8 cellular contexts compared by ENCODE assay signal in the genomic region with DNA sequence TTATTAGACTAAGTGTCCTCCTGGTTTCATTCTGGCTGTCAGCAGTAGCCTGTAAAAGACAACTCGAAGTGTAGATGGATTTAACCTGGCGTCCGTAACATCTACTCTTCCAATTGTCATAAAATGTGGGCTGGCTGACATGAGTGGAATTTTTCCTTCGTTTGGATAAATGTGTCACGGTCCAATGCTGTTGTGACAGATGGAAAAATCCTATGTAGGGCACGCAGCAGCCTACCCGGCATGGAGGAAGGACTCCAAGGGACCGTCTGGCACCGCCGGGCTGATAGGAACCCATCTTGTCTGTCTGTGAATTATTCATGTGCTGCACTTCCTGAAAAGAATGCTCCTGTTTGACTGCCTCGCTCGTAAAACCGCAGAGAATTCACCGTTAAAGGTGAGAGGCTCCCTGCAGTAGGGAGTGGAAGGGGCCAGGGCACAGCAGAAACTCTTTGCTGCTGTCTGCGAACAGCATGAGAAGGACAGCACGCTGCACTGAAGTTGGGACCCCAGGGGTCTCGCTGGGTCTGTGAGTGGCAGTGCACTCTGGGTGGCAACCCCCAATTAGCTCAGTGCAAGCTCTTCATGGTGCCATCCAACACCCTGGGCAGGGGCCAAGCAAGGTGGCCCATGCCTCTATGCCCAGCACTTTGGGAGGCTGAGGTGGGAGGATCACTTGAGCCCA. TPM values are rescaled to one million over a fixed set of nuclear protein-coding genes. Genes with fewer than 3 reads are reported as not detected.
A peak's percentile ranks its signal among the peaks of the same experiment; 100 is the strongest.
DNase-seq lines count a peak whose midpoint lies in the region; ATAC-seq, FAIRE-seq and TF ChIP-seq lines count a peak whose summit lies in the region.

No MANE protein-coding gene starts in this region.

- H3K36me3 ChIP-seq in endodermal cell (ENCODE audit: control insufficient read depth, insufficient read depth, low read length) (no peaks in the 10 kb centered on the region), small intestine (ENCODE audit: control insufficient read depth in 2 of 2, insufficient read depth in 2 of 2, low read length in 2 of 2) (no peaks in the 10 kb centered on the region)

- H3K9ac ChIP-seq in endodermal cell (ENCODE audit: extremely low read depth, low read length, poor library complexity, severe bottlenecking), result no peak overlapping the region

- no peaks in the 10 kb centered on the region for H3K27me3 ChIP-seq in endodermal cell (ENCODE audit: control insufficient read depth, insufficient read depth, low read length, poor library complexity, severe bottlenecking)
- H3K27me3 ChIP-seq in small intestine (ENCODE audit: control insufficient read depth in 2 of 2, insufficient read depth in 2 of 2, low read length in 2 of 2), result no peaks in the 10 kb centered on the region

- no peaks in the 10 kb centered on the region for H3K4me1 ChIP-seq in endodermal cell (ENCODE audit: control insufficient read depth, insufficient read depth, low read length)
- no peaks in the 10 kb centered on the region for H3K4me1 ChIP-seq in small intestine (ENCODE audit: control insufficient read depth in 2 of 2, insufficient read depth in 1 of 2, low read depth in 1 of 2, low read length in 1 of 2)

- H3K9me3 ChIP-seq in endodermal cell (ENCODE audit: control insufficient read depth, low read length) (no peaks in the 10 kb centered on the region), small intestine (ENCODE audit: control insufficient read depth, low read depth) (no peaks in the 10 kb centered on the region)

- POLR2A ChIA-PET in activated CD4-positive, alpha-beta memory T cell treated with anti-CD3 and anti-CD28 coated beads for 36 hours (lab: Charles Lee), result interaction anchor here (0.8 to 2.5 kb wide), 2 partner anchors 17 to 32 kb away, joined by 4 to 12 read pairs; a partner anchor contains a TSS

- H3K27ac ChIP-seq in endodermal cell (ENCODE audit: low read depth, low read length), result no peak overlapping the region
- peak overlapping the region; percentile 55 to 77 for H3K27ac ChIP-seq in small intestine (ENCODE audit: low read depth in 1 of 2, low read length in 1 of 2)

- peaks cover 63% of the 10 kb centered on the region for H3K4me1 Mint-ChIP-seq in activated CD4-positive, alpha-beta memory T cell treated with anti-CD3 and anti-CD28 coated beads for 36 hours (ENCODE audit: low read depth)
- peaks cover 14% of the 10 kb centered on the region for H3K4me1 Mint-ChIP-seq in endodermal cell

- FAIRE-seq in small intestine (lab: Jason Lieb, UNC), result no peak

- no peak overlapping the region for H3K4me3 ChIP-seq in endodermal cell (ENCODE audit: low read length)
- H3K4me3 ChIP-seq in small intestine (ENCODE audit: low read depth in 1 of 2, low read length in 2 of 2), result no peak overlapping the region

- peaks cover 2% of the 10 kb centered on the region for H3K36me3 Mint-ChIP-seq in activated CD4-positive, alpha-beta memory T cell treated with anti-CD3 and anti-CD28 coated beads for 36 hours
- peaks cover 15% of the 10 kb centered on the region for H3K36me3 Mint-ChIP-seq in endodermal cell (ENCODE audit: low read depth)

- H3K9me3 Mint-ChIP-seq in activated CD4-positive, alpha-beta memory T cell treated with anti-CD3 and anti-CD28 coated beads for 36 hours, result no peaks in the 10 kb centered on the region
- no peaks in the 10 kb centered on the region for H3K9me3 Mint-ChIP-seq in endodermal cell

- peak; percentile 85 for DNase-seq in NCI-H1694 treated with DMSO at 0.1 percent for 48 hours (lab: John Stamatoyannopoulos, UW)
- DNase-seq in activated CD4-positive, alpha-beta memory T cell treated with anti-CD3 and anti-CD28 coated beads for 36 hours, result peak; percentile 72
- DNase-seq in endodermal cell, result peak; percentile 69
- DNase-seq in small intestine, result peak; percentile 39
- DNase-seq in KG1 (lab: John Stamatoyannopoulos, UW), result no peak
- no peak for DNase-seq in erythroblast (lab: John Stamatoyannopoulos, UW)

- ATAC-seq in GM18858 (IDR thresholded peaks at IDR 0.05; ENCODE audit: unreplicated experiment) (peak; percentile 25), GM18907 (IDR thresholded peaks at IDR 0.05; ENCODE audit: unreplicated experiment) (no peak)

- no peak for TF ChIP-seq CTCF in endodermal cell (conservative IDR thresholded peaks at IDR 0.05)

- H3K4me3 Mint-ChIP-seq in activated CD4-positive, alpha-beta memory T cell treated with anti-CD3 and anti-CD28 coated beads for 36 hours, result peak overlapping the region; percentile 74
- peak overlapping the region; percentile 66 for H3K4me3 Mint-ChIP-seq in endodermal cell

- intact Hi-C loops in activated CD4-positive, alpha-beta memory T cell treated with anti-CD3 and anti-CD28 coated beads for 36 hours (cut with micrococcal nuclease), result loop anchor here (1.0 kb wide), 1 partner anchor 16 kb away; no protein-coding TSS in a partner anchor

- no peak for TF ChIP-seq POLR2A in erythroblast (IDR thresholded peaks at IDR 0.05; ENCODE audit: low read length)

- H3K27me3 Mint-ChIP-seq in activated CD4-positive, alpha-beta memory T cell treated with anti-CD3 and anti-CD28 coated beads for 36 hours, result no peaks in the 10 kb centered on the region
- no peaks in the 10 kb centered on the region for H3K27me3 Mint-ChIP-seq in endodermal cell (ENCODE audit: insufficient read depth)

- WGBS in endodermal cell (ENCODE audit: insufficient coverage in 1 of 2, insufficient read length in 1 of 2), 2 experiments, result 59 to 62% methylated on average over 16 to 17 of the region's 17 CpGs
- WGBS in small intestine, 3 donors, result 31 to 35% (median 33%) methylated on average over 17 of the region's 17 CpGs

- peak overlapping the region; percentile 93 for H3K27ac Mint-ChIP-seq in activated CD4-positive, alpha-beta memory T cell treated with anti-CD3 and anti-CD28 coated beads for 36 hours
- H3K27ac Mint-ChIP-seq in endodermal cell, result no peak overlapping the region

- CTCF ChIA-PET in activated CD4-positive, alpha-beta memory T cell treated with anti-CD3 and anti-CD28 coated beads for 36 hours (lab: Charles Lee), result interaction anchor here (2.0 to 2.9 kb wide), 2 partner anchors 19 to 27 kb away, joined by 6 to 11 read pairs; no protein-coding TSS in a partner anchor

RNA-seq across cellular contexts. Expression of a gene that starts 1.6 kb away (rescaled TPM):
- total RNA-seq in activated CD4-positive, alpha-beta memory T cell treated with anti-CD3 and anti-CD28 coated beads for 36 hours, result 10 to 100 TPM; 28.7 to 31.5 TPM
- 10 to 100 TPM; 24.3 to 26.1 TPM for total RNA-seq in endodermal cell
- polyA plus RNA-seq in endodermal cell (2013, experiment 1 of 2), result 27.6 TPM
- polyA plus RNA-seq in endodermal cell (2013, experiment 2 of 2), result 28.1 TPM
- polyA plus RNA-seq in small intestine, result 1 to 10 TPM in 2 of 3 donors, under 1 TPM in 1; 0.89 to 8.8 (median 4.1) TPM

RNA-seq across cellular contexts. Expression of a gene that starts 32.9 kb away (rescaled TPM):
- total RNA-seq in activated CD4-positive, alpha-beta memory T cell treated with anti-CD3 and anti-CD28 coated beads for 36 hours, result 1 to 10 TPM; 7.7 to 7.8 TPM
- total RNA-seq in endodermal cell, result 10 to 100 TPM; 16.2 to 17.2 TPM
- 10.3 TPM for polyA plus RNA-seq in endodermal cell (2013, experiment 1 of 2)
- 10.9 TPM for polyA plus RNA-seq in endodermal cell (2013, experiment 2 of 2)
- 10 to 100 TPM in 1 of 3 donors, 1 to 10 TPM in 2; 6.7 to 10.1 (median 7.8) TPM for polyA plus RNA-seq in small intestine

RNA-seq across cellular contexts. Expression of a gene that starts 33.0 kb away (rescaled TPM):
- 10 to 100 TPM; 16.4 to 20.0 TPM for total RNA-seq in activated CD4-positive, alpha-beta memory T cell treated with anti-CD3 and anti-CD28 coated beads for 36 hours
- 10 to 100 TPM; 30.9 to 43.5 TPM for total RNA-seq in endodermal cell
- polyA plus RNA-seq in endodermal cell (2013, experiment 1 of 2), result 21.3 TPM
- 22.8 TPM for polyA plus RNA-seq in endodermal cell (2013, experiment 2 of 2)
- 10 to 100 TPM; 12.5 to 17.4 (median 14.6) TPM for polyA plus RNA-seq in small intestine

RNA-seq across cellular contexts. Expression of a gene that starts 35.6 kb away (rescaled TPM):
- 10 to 100 TPM; 20.8 to 22.6 TPM for total RNA-seq in activated CD4-positive, alpha-beta memory T cell treated with anti-CD3 and anti-CD28 coated beads for 36 hours
- 10 to 100 TPM; 30.3 to 35.0 TPM for total RNA-seq in endodermal cell
- polyA plus RNA-seq in endodermal cell (2013, experiment 1 of 2), result 34.9 TPM
- 29.8 TPM for polyA plus RNA-seq in endodermal cell (2013, experiment 2 of 2)
- polyA plus RNA-seq in small intestine, result 10 to 100 TPM; 17.5 to 21.5 (median 18.6) TPM

RNA-seq across cellular contexts. Expression of a gene that starts 47.0 kb away (rescaled TPM):
- total RNA-seq in activated CD4-positive, alpha-beta memory T cell treated with anti-CD3 and anti-CD28 coated beads for 36 hours, result 10 to 100 TPM; 44.4 to 44.7 TPM
- total RNA-seq in endodermal cell, result 10 to 100 TPM; 48.6 to 59.0 TPM
- polyA plus RNA-seq in endodermal cell (2013, experiment 1 of 2), result 81.5 TPM
- 71.7 TPM for polyA plus RNA-seq in endodermal cell (2013, experiment 2 of 2)
- 100 to 1,000 TPM in 2 of 3 donors, 10 to 100 TPM in 1; 75.7 to 169 (median 145) TPM for polyA plus RNA-seq in small intestine

Comparison
In these comparisons a context has a peak if more than half of its experiments do, and no peak if none do; other contexts are left out.
1. DNase-seq: peak in NCI-H1694 treated with DMSO at 0.1 percent for 48 hours (single experiment), activated CD4-positive, alpha-beta memory T cell treated with anti-CD3 and anti-CD28 coated beads for 36 hours (single experiment), endodermal cell (single experiment) and small intestine (single experiment); none in KG1 (single experiment) and erythroblast (0 of 2).